Comparison of ENCODE assay signal across 14 cellular contexts in the genomic region with DNA sequence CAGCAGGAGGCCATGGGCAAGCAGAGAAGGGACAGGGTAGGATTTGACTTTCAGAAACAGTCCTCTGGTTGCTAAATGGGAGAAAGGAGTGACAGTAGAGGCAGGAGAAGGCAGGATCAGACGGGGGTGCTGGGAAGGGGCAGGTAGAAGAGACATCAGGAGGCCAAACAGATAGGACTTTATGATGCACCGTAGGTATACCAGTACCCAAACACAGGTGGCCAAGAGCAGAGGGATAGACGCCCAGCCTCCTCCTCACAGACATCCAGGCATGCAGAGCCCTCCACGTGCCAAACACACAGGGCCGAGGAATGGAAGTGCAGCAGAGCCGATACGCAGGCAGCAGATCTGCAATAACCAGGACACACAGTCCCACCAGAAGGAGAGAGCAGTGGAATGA. TPM values are rescaled to one million over a fixed set of nuclear protein-coding genes. Genes with fewer than 3 reads are reported as not detected.
DNase-seq lines count a peak whose midpoint lies in the region; ATAC-seq and TF ChIP-seq lines count a peak whose summit lies in the region.
"Had no signal": no experiment of that assay in that cellular context is flagged by ENCODE, and none has a peak within 500 bp of the region (broad histone marks: within the 10 kb centered on the region; RNA-seq: fewer than 3 reads in every experiment).

No MANE protein-coding gene starts in this region.

- no peaks in the 10 kb centered on the region for H3K79me2 ChIP-seq in parathyroid adenoma

- H3K4me1 ChIP-seq in cardiac muscle cell (ENCODE audit: low read depth): peaks cover 4% of the 10 kb centered on the region
- H3K4me1 ChIP-seq in right atrium auricular region: peaks cover 0 to 14% of the 10 kb centered on the region in 2 donors
- peaks cover 6% of the 10 kb centered on the region for H3K4me1 ChIP-seq in parathyroid adenoma
- H3K4me1 ChIP-seq in vagina: peaks cover 30% of the 10 kb centered on the region

- TF ChIP-seq POLR2A in vagina (IDR thresholded peaks at IDR 0.05): no peak

- intact Hi-C loops in left ventricle myocardium superior (cut with micrococcal nuclease): no loop called here
- intact Hi-C loops in vagina (cut with DNase I): loop anchor here (5.0 kb wide), 1 partner anchor 45 kb away; a partner anchor contains a TSS

- H3K36me3 ChIP-seq in cardiac muscle cell (no peaks in the 10 kb centered on the region), right atrium auricular region (peaks cover 10% of the 10 kb centered on the region), parathyroid adenoma (ENCODE audit: control insufficient read depth, insufficient read depth, low read length) (no peaks in the 10 kb centered on the region), vagina (no peaks in the 10 kb centered on the region)

- H2AFZ ChIP-seq in parathyroid adenoma: no peak overlapping the region

- H3K27ac ChIP-seq in cardiac muscle cell (peak overlapping the region; percentile 87), right atrium auricular region (peak overlapping the region; percentile 93 to 99), parathyroid adenoma (peak overlapping the region; percentile 71), vagina (peak overlapping the region; percentile 95)

- H3K4me3 ChIP-seq in cardiac muscle cell (no peak overlapping the region), right atrium auricular region (no peak overlapping the region), parathyroid adenoma (ENCODE audit: low read depth, low read length) (no peak overlapping the region), vagina (peak overlapping the region in 1 of 2 donors; percentile 61)

- H3K27me3 ChIP-seq in cardiac muscle cell: no peaks in the 10 kb centered on the region
- no peaks in the 10 kb centered on the region for H3K27me3 ChIP-seq in right atrium auricular region
- no peaks in the 10 kb centered on the region for H3K27me3 ChIP-seq in parathyroid adenoma (ENCODE audit: control insufficient read depth, insufficient read depth, low read length)
- H3K27me3 ChIP-seq in vagina: no peaks in the 10 kb centered on the region
- H3K27me3 ChIP-seq: MG63 had no signal

- DNase-seq in cardiac muscle cell (ENCODE audit: low read depth in 1 of 2, low spot score in 1 of 2): no peak
- no peak for DNase-seq in left ventricle myocardium superior
- DNase-seq in right atrium auricular region (ENCODE audit: low spot score): no peak
- no peak for DNase-seq in vagina (ENCODE audit: extremely low spot score in 2 of 2)
- no peak for DNase-seq in NCI-H2227 (lab: John Stamatoyannopoulos, UW; ENCODE audit: unreplicated experiment)
- no peak for DNase-seq in T-helper 2 cell
- DNase-seq: activated T-cell treated with anti-CD3 and anti-CD28 coated beads for 4 hours; central memory CD4-positive, alpha-beta T cell; hippocampal formation; MG63; NCI-H2081 treated with DMSO at 0.1 percent for 48 hours had no signal

- ATAC-seq in left ventricle myocardium superior: no peak
- no peak for ATAC-seq in HG03039 (IDR thresholded peaks at IDR 0.05; ENCODE audit: unreplicated experiment)
- ATAC-seq: activated naive CD4-positive, alpha-beta T cell treated with anti-CD3 and anti-CD28 coated beads, Interleukin-2, amount 50 U/mL, for 72 hours had no signal

- H3K9me3 ChIP-seq in cardiac muscle cell (ENCODE audit: low read depth): no peaks in the 10 kb centered on the region
- H3K9me3 ChIP-seq in right atrium auricular region: no peaks in the 10 kb centered on the region
- H3K9me3 ChIP-seq in parathyroid adenoma (ENCODE audit: control insufficient read depth, low read length): no peaks in the 10 kb centered on the region
- no peaks in the 10 kb centered on the region for H3K9me3 ChIP-seq in vagina
- H3K9me3 ChIP-seq: MG63 had no signal

- no peak for TF ChIP-seq CTCF in cardiac muscle cell (IDR thresholded peaks at IDR 0.05; ENCODE audit: low read depth, low read length)
- no peak for TF ChIP-seq CTCF in right atrium auricular region (IDR thresholded peaks at IDR 0.05)
- no peak for TF ChIP-seq CTCF in parathyroid adenoma (IDR thresholded peaks at IDR 0.05)
- no peak for TF ChIP-seq CTCF in vagina (IDR thresholded peaks at IDR 0.05)

- no peak overlapping the region for H3K9ac ChIP-seq in parathyroid adenoma

- no peak overlapping the region for H3K4me2 ChIP-seq in parathyroid adenoma (ENCODE audit: low read length)

RNA-seq across cellular contexts. Expression of a gene that starts 1.3 kb away (rescaled TPM):
- total RNA-seq in cardiac muscle cell: 62.7 and 68.5 TPM in 2 replicates
- polyA plus RNA-seq in cardiac muscle cell: 16.6 and 26.2 TPM in 2 replicates
- 13.8 TPM for total RNA-seq in left ventricle myocardium superior
- total RNA-seq in right atrium auricular region: 10 to 100 TPM; 27.3 to 81.4 TPM
- 53.5 TPM for total RNA-seq in vagina

RNA-seq across cellular contexts. Expression of a gene that starts 24.7 kb away (rescaled TPM):
- total RNA-seq in cardiac muscle cell (1.7 and 1.8 TPM in 2 replicates), left ventricle myocardium superior (0.87 TPM), right atrium auricular region (1 to 10 TPM in 1 of 2 donors, under 1 TPM in 1; 0.59 to 1.6 TPM), vagina (7.1 TPM)
- polyA plus RNA-seq in cardiac muscle cell: 0.60 and 2.3 TPM in 2 replicates

RNA-seq across cellular contexts. Expression of a gene that starts 46.4 kb away (rescaled TPM):
- total RNA-seq in cardiac muscle cell: 159 and 195 TPM in 2 replicates
- 148 and 216 TPM in 2 replicates for polyA plus RNA-seq in cardiac muscle cell
- 128 TPM for total RNA-seq in left ventricle myocardium superior
- 100 to 1,000 TPM in 1 of 2 donors, 10 to 100 TPM in 1; 88.8 to 109 TPM for total RNA-seq in right atrium auricular region
- 116 TPM for total RNA-seq in vagina
